Comparison of ENCODE assay signal across 12 cellular contexts in genomic region chr10:60536529-60537114, GRCh38.
DNase-seq lines count a peak whose midpoint lies in the region; ATAC-seq and TF ChIP-seq lines count a peak whose summit lies in the region.
"Had no signal": no experiment of that assay in that cellular context is flagged by ENCODE, and none has a peak within 500 bp of the region (broad histone marks: within the 10 kb centered on the region; RNA-seq: fewer than 3 reads in every experiment).

No MANE protein-coding gene starts in this region.

- H3K36me3 ChIP-seq in breast epithelium = no peaks in the 10 kb centered on the region
- no peaks in the 10 kb centered on the region; the same call in 1 of the 2 replicates for H3K36me3 ChIP-seq in Panc1 (ENCODE audit: control insufficient read depth, insufficient read depth, low read length)
- H3K36me3 ChIP-seq: cardiac muscle cell had no signal

- no peak for ATAC-seq in Panc1

- H3K9me3 ChIP-seq in breast epithelium (no peaks in the 10 kb centered on the region), Panc1 (ENCODE audit: control insufficient read depth, insufficient read depth, low read depth, low read length) (no peaks in the 10 kb centered on the region)

- POLR2A ChIA-PET in MCF 10A (lab: Yijun Ruan, JAX) = interaction anchor here (0.8 kb wide), 1 partner anchor 8 kb away, joined by 3 read pairs; no protein-coding TSS in a partner anchor
- POLR2A ChIA-PET in Panc1 (lab: Charles Lee) = no interaction called here

- H3K4me3 ChIP-seq in breast epithelium (no peak overlapping the region), Panc1 (ENCODE audit: low read depth in 2 of 2, low read length in 2 of 2) (no peak overlapping the region), choroid plexus epithelial cell (ENCODE audit: low read depth, low read length) (no peak overlapping the region)
- H3K4me3 ChIP-seq: cardiac muscle cell had no signal

- H3K27me3 ChIP-seq in breast epithelium (no peaks in the 10 kb centered on the region), Panc1 (ENCODE audit: control insufficient read depth, insufficient read depth, low read length) (no peaks in the 10 kb centered on the region)
- H3K27me3 ChIP-seq: cardiac muscle cell had no signal

- in situ Hi-C loops in Panc1 (cut with HindIII; ENCODE audit: low pct_unique_long_range_greater_than_20kb, low sequenced_read_pairs) = no loop called here

- no peaks in the 10 kb centered on the region for H3K27me3 Mint-ChIP-seq in MCF 10A (ENCODE audit: insufficient read depth, unreplicated experiment)

- no peaks in the 10 kb centered on the region for H3K36me3 Mint-ChIP-seq in MCF 10A (ENCODE audit: insufficient read depth, unreplicated experiment)
- H3K36me3 Mint-ChIP-seq: CD14-positive monocyte had no signal

- intact Hi-C loops in MCF 10A (cut with micrococcal nuclease) (no loop called here), breast epithelium (cut with DNase I; ENCODE audit: low total_unique reads) (no loop called here), Panc1 (cut with micrococcal nuclease; ENCODE audit: unreplicated experiment) (no loop called here)

- peaks cover 7% of the 10 kb centered on the region for H3K4me1 Mint-ChIP-seq in MCF 10A (ENCODE audit: insufficient read depth, unreplicated experiment)

- DNase-seq in MCF 10A (ENCODE audit: unreplicated experiment) (peak; percentile 56), breast epithelium (ENCODE audit: low spot score in 2 of 2) (no peak), Panc1 (ENCODE audit: low read depth, low spot score) (peak; percentile 41), choroid plexus epithelial cell (ENCODE audit: low read depth) (peak; percentile 71), superior temporal gyrus (ENCODE audit: extremely low spot score) (peak; percentile 63), NCI-H1417 treated with DMSO at 0.1 percent for 48 hours (lab: John Stamatoyannopoulos, UW) (no peak), globus pallidus (ENCODE audit: low spot score) (no peak), GM19240 (ENCODE audit: insufficient read length, low spot score) (no peak)
- DNase-seq: hippocampal formation, substantia nigra had no signal

- H3K4me3 Mint-ChIP-seq in MCF 10A (ENCODE audit: unreplicated experiment) = no peak overlapping the region
- H3K4me3 Mint-ChIP-seq: CD14-positive monocyte had no signal

- H3K27ac Mint-ChIP-seq in MCF 10A (ENCODE audit: low read depth, unreplicated experiment) = no peak overlapping the region

- no peak for TF ChIP-seq POLR2A in breast epithelium (IDR thresholded peaks at IDR 0.05)

- no TSS peak for BruUV-seq in MCF 10A (replicated peaks; lab: Mats Ljungman, UMichigan)
- BruUV-seq in Panc1 (replicated peaks; lab: Mats Ljungman, UMichigan) = no TSS peak

- CTCF ChIA-PET in MCF 10A (lab: Yijun Ruan, JAX) (interaction anchor here (0.7 kb wide), 1 partner anchor 14 kb away, joined by 3 read pairs; no protein-coding TSS in a partner anchor), Panc1 (lab: Charles Lee) (no interaction called here)

- no peaks in the 10 kb centered on the region for H3K4me1 ChIP-seq in breast epithelium
- peaks cover 6% of the 10 kb centered on the region for H3K4me1 ChIP-seq in Panc1 (ENCODE audit: control insufficient read depth, insufficient read depth, low read length)

- H3K9me3 Mint-ChIP-seq in MCF 10A (ENCODE audit: unreplicated experiment) = no peaks in the 10 kb centered on the region
- H3K9me3 Mint-ChIP-seq: CD14-positive monocyte had no signal

- H3K27ac ChIP-seq in breast epithelium (no peak overlapping the region), Panc1 (ENCODE audit: low read length) (no peak overlapping the region)
- H3K27ac ChIP-seq: cardiac muscle cell had no signal

- TF ChIP-seq CTCF in MCF 10A (IDR thresholded peaks at IDR 0.05; ENCODE audit: unreplicated experiment) (no peak), breast epithelium (IDR thresholded peaks at IDR 0.05) (no peak), Panc1 (IDR thresholded peaks at IDR 0.05) (no peak), choroid plexus epithelial cell (conservative IDR thresholded peaks at IDR 0.05; ENCODE audit: low read depth, low read length) (no peak)

Comparison
In these comparisons a context has a peak if more than half of its experiments do, and no peak if none do; other contexts are left out.
1. DNase-seq: peak in MCF 10A (single experiment), Panc1 (single experiment), choroid plexus epithelial cell (single experiment) and superior temporal gyrus (single experiment); none in breast epithelium (0 of 2), NCI-H1417 treated with DMSO at 0.1 percent for 48 hours (single experiment), globus pallidus (single experiment) and GM19240 (single experiment).